1 cellular context compared by ENCODE assay signal in genomic region chr3:105823149-105823866, GRCh38.
TF ChIP-seq lines count a peak whose summit lies in the region.

No MANE protein-coding gene starts in this region.

TF ChIP-seq in K562, 482 proteins besides CTCF, POLR2A, EP300 and RAD21 (continued from another document):
- 0 out of 2 replicates have a peak, but pooled peaks have one; percentile 30 for TF ChIP-seq JUND (IDR thresholded peaks at IDR 0.05; ENCODE audit: borderline replicate concordance, low read depth, low read length)
- peak; percentile 26; the same call in 1 of the 3 replicates for TF ChIP-seq JUND (tag; IDR thresholded peaks at IDR 0.05; ENCODE audit: borderline replicate concordance, low read depth, low read length)
- TF ChIP-seq HMBOX1 (IDR thresholded peaks at IDR 0.05): peak; percentile 53; the same call in 1 of the 2 replicates
- TF ChIP-seq POLR2H (tag; IDR thresholded peaks at IDR 0.05; ENCODE audit: low read depth): no peak
- TF ChIP-seq ATF3 (IDR thresholded peaks at IDR 0.05): peak; percentile 50
- no peak for TF ChIP-seq ATF3 (CRISPR knock-in tag; conservative IDR thresholded peaks at IDR 0.05)
- peak; percentile 59 for TF ChIP-seq PRDM10 (IDR thresholded peaks at IDR 0.05; ENCODE audit: partially characterized antibody)
- TF ChIP-seq ZNF76 (CRISPR knock-in tag; IDR thresholded peaks at IDR 0.05; ENCODE audit: borderline replicate concordance): no peak
- TF ChIP-seq ID3 (CRISPR knock-in tag; IDR thresholded peaks at IDR 0.05): no peak
- TF ChIP-seq ID3 (tag; IDR thresholded peaks at IDR 0.05): peak; percentile 53; the same call in 1 of the 2 replicates
- no peak for TF ChIP-seq CEBPG (CRISPR knock-in tag; IDR thresholded peaks at IDR 0.05)
- no peak for TF ChIP-seq CEBPG (tag; conservative IDR thresholded peaks at IDR 0.05 in 1 of 2, IDR thresholded peaks at IDR 0.05 in 1 of 2)
- peak; percentile 73 for TF ChIP-seq FOSL1 (tag; conservative IDR thresholded peaks at IDR 0.05)
TF ChIP-seq in K562: peak in this region for 6.
